In the genomic region with DNA sequence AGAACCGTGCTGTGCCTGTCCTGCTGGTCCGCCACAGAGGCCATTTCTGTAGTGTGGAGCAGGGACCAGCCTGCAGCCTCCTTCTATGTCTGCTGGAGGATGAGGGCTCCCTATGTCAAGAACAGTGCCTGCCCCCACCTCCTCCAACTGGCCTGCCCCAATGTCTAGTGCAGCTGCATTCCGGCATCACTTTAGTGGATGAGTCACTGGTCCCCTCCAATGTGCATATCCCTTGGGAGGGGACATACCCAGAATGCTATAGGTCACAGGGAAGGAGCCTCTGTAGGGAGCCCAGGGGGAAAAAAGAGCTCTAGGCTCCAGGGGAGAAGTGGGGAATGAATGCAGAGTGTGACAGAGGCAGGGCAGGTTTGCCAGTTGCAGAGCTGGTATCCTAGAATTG, we compare ENCODE assay signal across 19 cellular contexts.
DNase-seq lines count a peak whose midpoint lies in the region; ATAC-seq, FAIRE-seq and TF ChIP-seq lines count a peak whose summit lies in the region.
"Had no signal": no experiment of that assay in that cellular context is flagged by ENCODE, and none has a peak within 500 bp of the region (broad histone marks: within the 10 kb centered on the region; RNA-seq: fewer than 3 reads in every experiment).

No MANE protein-coding gene starts in this region.

- DNase-seq in DMS 273 treated with DMSO at 0.1 percent for 48 hours (lab: John Stamatoyannopoulos, UW) (peak; percentile 7), NB4 (ENCODE audit: low read depth) (peak; percentile 14), endodermal cell (peak; percentile 75), urothelium cell line (ENCODE audit: low spot score) (peak; percentile 7), GM13976 (ENCODE audit: low spot score) (no peak), MCF 10A (ENCODE audit: unreplicated experiment) (no peak), T-helper 17 cell (no peak)
- DNase-seq: AML-193, EL, NCI-H2029, NCI-H748 treated with DMSO at 0.1 percent for 48 hours, PC-9, SIG-M5 had no signal

- CTCF ChIA-PET in MCF 10A (lab: Yijun Ruan, JAX) = interaction anchor here (1.0 to 1.7 kb wide), 3 partner anchors 15 to 194 kb away, joined by 3 to 5 read pairs (median 5); no protein-coding TSS in a partner anchor

- H3K4me1 Mint-ChIP-seq in endodermal cell = peaks cover 2% of the 10 kb centered on the region
- peaks cover 7% of the 10 kb centered on the region for H3K4me1 Mint-ChIP-seq in MCF 10A (ENCODE audit: insufficient read depth, unreplicated experiment)
- H3K4me1 Mint-ChIP-seq in T-helper 17 cell = peaks cover 11% of the 10 kb centered on the region
- H3K4me1 Mint-ChIP-seq: CD14-positive monocyte had no signal

- H3K4me3 Mint-ChIP-seq in endodermal cell = no peak overlapping the region
- H3K4me3 Mint-ChIP-seq in MCF 10A (ENCODE audit: unreplicated experiment) = no peak overlapping the region
- no peak overlapping the region for H3K4me3 Mint-ChIP-seq in T-helper 17 cell
- H3K4me3 Mint-ChIP-seq: CD14-positive monocyte, GM23338 had no signal

- H3K36me3 Mint-ChIP-seq in endodermal cell (ENCODE audit: low read depth) = no peaks in the 10 kb centered on the region
- no peaks in the 10 kb centered on the region for H3K36me3 Mint-ChIP-seq in MCF 10A (ENCODE audit: insufficient read depth, unreplicated experiment)
- no peaks in the 10 kb centered on the region for H3K36me3 Mint-ChIP-seq in T-helper 17 cell (ENCODE audit: low read depth)
- H3K36me3 Mint-ChIP-seq: CD14-positive monocyte had no signal

- TF ChIP-seq CTCF in NB4 (IDR thresholded peaks at IDR 0.05; ENCODE audit: low read depth, low read length) (no peak), endodermal cell (conservative IDR thresholded peaks at IDR 0.05) (no peak), GM13976 (IDR thresholded peaks at IDR 0.05; ENCODE audit: borderline replicate concordance, control extremely low read depth, extremely low read depth, insufficient read depth, missing control alignments) (no peak), MCF 10A (IDR thresholded peaks at IDR 0.05; ENCODE audit: unreplicated experiment) (no peak)

- H3K9ac ChIP-seq in endodermal cell (ENCODE audit: extremely low read depth, low read length, poor library complexity, severe bottlenecking) = no peak overlapping the region

- H3K27me3 Mint-ChIP-seq in endodermal cell (ENCODE audit: insufficient read depth) (peaks cover 18% of the 10 kb centered on the region), MCF 10A (ENCODE audit: insufficient read depth, unreplicated experiment) (peaks cover 33% of the 10 kb centered on the region), T-helper 17 cell (peaks cover 62% of the 10 kb centered on the region)

- peaks cover 6% of the 10 kb centered on the region for H3K27me3 ChIP-seq in endodermal cell (ENCODE audit: control insufficient read depth, insufficient read depth, low read length, poor library complexity, severe bottlenecking)

- no peak for FAIRE-seq in urothelium cell line (lab: Jason Lieb, UNC)
- FAIRE-seq: GM12878, GM18507, K562 had no signal

- intact Hi-C loops in MCF 10A (cut with micrococcal nuclease) = no loop called here

- no peaks in the 10 kb centered on the region for H3K9me3 Mint-ChIP-seq in endodermal cell
- H3K9me3 Mint-ChIP-seq in MCF 10A (ENCODE audit: unreplicated experiment) = no peaks in the 10 kb centered on the region
- H3K9me3 Mint-ChIP-seq: CD14-positive monocyte, GM23338 had no signal

- no peak overlapping the region for H3K27ac Mint-ChIP-seq in endodermal cell
- no peak overlapping the region for H3K27ac Mint-ChIP-seq in MCF 10A (ENCODE audit: low read depth, unreplicated experiment)
- no peak overlapping the region for H3K27ac Mint-ChIP-seq in T-helper 17 cell
- H3K27ac Mint-ChIP-seq: CD14-positive monocyte, GM23338 had no signal

- no peak for ATAC-seq in T-helper 17 cell
- ATAC-seq: GM12878, GM23338, K562 had no signal

- no peak for TF ChIP-seq POLR2A in NB4 (IDR thresholded peaks at IDR 0.05; ENCODE audit: extremely low read depth, insufficient read length)

- in situ Hi-C loops in GM13976 (cut with MboI; ENCODE audit: low sequenced_read_pairs, unreplicated experiment) = no loop called here

- POLR2A ChIA-PET in MCF 10A (lab: Yijun Ruan, JAX) = no interaction called here

- no peaks in the 10 kb centered on the region for H3K9me3 ChIP-seq in endodermal cell (ENCODE audit: control insufficient read depth, low read length)
- no peaks in the 10 kb centered on the region for H3K9me3 ChIP-seq in T-helper 17 cell (ENCODE audit: control insufficient read depth, low read length, poor library complexity, severe bottlenecking)

- H3K4me3 ChIP-seq in NB4 (ENCODE audit: low read depth, low read length) (no peak overlapping the region), endodermal cell (ENCODE audit: low read length) (no peak overlapping the region)
- H3K4me3 ChIP-seq: GM12878, GM23338, K562, PC-9 had no signal

- H3K27ac ChIP-seq in endodermal cell (ENCODE audit: low read depth, low read length) = no peak overlapping the region
- H3K27ac ChIP-seq: PC-9, RWPE1 had no signal

- H3K4me1 ChIP-seq in endodermal cell (ENCODE audit: control insufficient read depth, insufficient read depth, low read length) = no peaks in the 10 kb centered on the region

- no peaks in the 10 kb centered on the region for H3K36me3 ChIP-seq in endodermal cell (ENCODE audit: control insufficient read depth, insufficient read depth, low read length)

- WGBS in endodermal cell (ENCODE audit: insufficient coverage in 1 of 2, insufficient read length in 1 of 2), 2 experiments = 73 to 82% methylated on average over 2 to 3 of the region's 3 CpGs

- no TSS peak for BruUV-seq in MCF 10A (replicated peaks; lab: Mats Ljungman, UMichigan)

Comparison
In these comparisons a context has a peak if more than half of its experiments do, and no peak if none do; other contexts are left out.
1. DNase-seq: peak in DMS 273 treated with DMSO at 0.1 percent for 48 hours (single experiment), NB4 (single experiment), endodermal cell (single experiment) and urothelium cell line (single experiment); none in GM13976 (single experiment), MCF 10A (single experiment) and T-helper 17 cell (0 of 3).